ENCODE assay signal across 14 cellular contexts in the genomic region with DNA sequence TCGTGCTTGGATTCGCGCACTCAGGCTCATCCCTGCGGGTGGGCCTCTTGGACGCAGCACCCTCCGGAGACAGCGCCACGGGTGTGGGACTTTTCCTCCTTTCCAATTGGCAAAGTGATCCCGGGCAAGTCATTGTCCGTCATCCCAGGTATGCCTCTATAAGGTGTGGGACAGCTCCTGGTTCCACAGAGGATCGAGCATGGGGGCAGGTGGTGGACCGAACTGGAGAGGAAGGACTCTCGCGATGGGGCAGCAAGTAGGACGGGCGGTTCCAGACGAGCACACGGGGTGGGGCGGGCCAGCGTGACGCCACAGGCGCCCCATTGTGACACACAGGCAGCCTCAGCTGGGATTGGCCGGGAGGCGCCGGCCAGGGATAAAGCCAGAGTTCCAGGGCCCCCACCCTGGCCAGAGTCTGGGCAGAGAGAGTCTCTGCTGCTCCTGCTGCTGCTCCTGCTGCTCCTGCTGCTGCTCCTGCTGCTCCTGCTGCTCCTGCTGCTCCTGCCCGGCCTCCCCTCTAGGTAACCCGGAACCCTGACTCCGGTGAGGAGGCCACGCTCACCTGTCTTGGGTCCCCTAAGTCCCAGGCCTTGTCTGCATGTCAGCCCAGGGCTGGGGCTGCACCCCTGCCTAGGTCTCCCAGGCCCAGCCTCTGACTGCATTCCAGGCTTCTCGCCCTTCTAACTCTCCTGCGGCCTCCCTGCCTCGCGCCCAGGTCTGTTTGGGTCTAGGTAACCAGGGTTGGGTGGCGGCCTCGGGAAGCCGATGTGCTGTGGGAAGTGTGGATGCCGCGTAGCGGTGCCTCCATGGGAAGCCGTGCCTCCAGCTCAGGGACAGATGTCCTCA. TPM values are rescaled to one million over a fixed set of nuclear protein-coding genes. Genes with fewer than 3 reads are reported as not detected.
DNase-seq lines count a peak whose midpoint lies in the region; ATAC-seq and TF ChIP-seq lines count a peak whose summit lies in the region.
"Had no signal": no experiment of that assay in that cellular context is flagged by ENCODE, and none has a peak within 500 bp of the region (broad histone marks: within the 10 kb centered on the region; RNA-seq: fewer than 3 reads in every experiment).

No MANE protein-coding gene starts in this region.

- H3K36me3 ChIP-seq in HEK293 (ENCODE audit: control insufficient read depth in 2 of 2, insufficient read depth in 1 of 2, low read length in 2 of 2) (no peaks in the 10 kb centered on the region), RWPE2 (ENCODE audit: low read depth) (no peaks in the 10 kb centered on the region), testis (ENCODE audit: low read depth, missing control alignments) (no peaks in the 10 kb centered on the region), psoas muscle (ENCODE audit: insufficient read depth in 1 of 2, low read depth in 1 of 2) (no peaks in the 10 kb centered on the region)

- intact Hi-C loops in testis (cut with DNase I; ENCODE audit: low total_unique reads) (no loop called here), psoas muscle (cut with DNase I) (no loop called here)

- no peak for ATAC-seq in RWPE2 (ENCODE audit: low read depth)
- no peak for ATAC-seq in psoas muscle
- ATAC-seq: SK-N-SH treated with all-trans-retinoic acid at 6 μM for 48 hours had no signal

- no peak for TF ChIP-seq CTCF in HEK293 (tag by site-specific recombination; IDR thresholded peaks at IDR 0.05)
- no peak for TF ChIP-seq CTCF in RWPE2 (IDR thresholded peaks at IDR 0.05; ENCODE audit: poor library complexity, severe bottlenecking)
- no peak for TF ChIP-seq CTCF in testis (IDR thresholded peaks at IDR 0.05)
- no peak for TF ChIP-seq CTCF in psoas muscle (IDR thresholded peaks at IDR 0.05)

- WGBS in testis, 2 donors: 54 to 79% methylated on average over 21 to 40 of the region's 40 CpGs
- WGBS in psoas muscle, 3 donors: 89 to 93% (median 92%) methylated on average over 39 to 40 of the region's 40 CpGs

- TF ChIP-seq POLR2A in testis (IDR thresholded peaks at IDR 0.05): no peak

- H3K27me3 ChIP-seq in RWPE2 (ENCODE audit: insufficient read depth, poor library complexity, severe bottlenecking) (no peaks in the 10 kb centered on the region), testis (no peaks in the 10 kb centered on the region), psoas muscle (ENCODE audit: insufficient read depth in 3 of 3, low read length in 2 of 3) (no peaks in the 10 kb centered on the region)

- H3K4me3 ChIP-seq in HEK293 (ENCODE audit: low read depth, low read length): no peak overlapping the region
- H3K4me3 ChIP-seq in RWPE2 (ENCODE audit: severe bottlenecking): no peak overlapping the region
- peak overlapping the region in 1 of 2 donors; percentile 18 for H3K4me3 ChIP-seq in testis
- no peak overlapping the region for H3K4me3 ChIP-seq in psoas muscle
- H3K4me3 ChIP-seq: PC-9 had no signal

- no peaks in the 10 kb centered on the region for H3K4me1 ChIP-seq in HEK293 (ENCODE audit: control insufficient read depth, insufficient read depth, low read length)
- no peaks in the 10 kb centered on the region for H3K4me1 ChIP-seq in RWPE2 (ENCODE audit: insufficient read depth, poor library complexity, severe bottlenecking)
- no peaks in the 10 kb centered on the region for H3K4me1 ChIP-seq in testis
- H3K4me1 ChIP-seq in psoas muscle: no peaks in the 10 kb centered on the region

- no peak overlapping the region for H3K27ac ChIP-seq in HEK293 (ENCODE audit: extremely low read depth, low read depth, low read length)
- no peak overlapping the region for H3K27ac ChIP-seq in RWPE2 (ENCODE audit: poor library complexity, severe bottlenecking)
- no peak overlapping the region for H3K27ac ChIP-seq in testis
- H3K27ac ChIP-seq in psoas muscle: no peak overlapping the region
- H3K27ac ChIP-seq: PC-9 had no signal

- DNase-seq in RWPE2 (ENCODE audit: low spot score): peak; percentile 45
- DNase-seq in islet precursor cell: peak; percentile 55
- DNase-seq in testis: peak; percentile 24
- no peak for DNase-seq in psoas muscle
- DNase-seq in NCI-H446 (lab: John Stamatoyannopoulos, UW): no peak
- no peak for DNase-seq in stimulated activated CD4-positive, alpha-beta T cell treated with anti-CD3 and anti-CD28 coated beads, Interleukin-12 subunit alpha, Interleukin-12 subunit beta, amount 100 ng/mL, for 4 hours
- DNase-seq: C1 segment of cervical spinal cord, NCI-H146, NCI-H2227 treated with DMSO at 0.1 percent for 48 hours, NCI-H526 treated with DMSO at 0.1 percent for 48 hours, PC-9, SHP77 had no signal

- POLR2A ChIA-PET in HEK293 (lab: Yijun Ruan, JAX): no interaction called here

- CTCF ChIA-PET in HEK293 (lab: Yijun Ruan, JAX): no interaction called here

- H3K9me3 ChIP-seq in HEK293 (ENCODE audit: control insufficient read depth, insufficient read depth, low read depth, low read length) (no peaks in the 10 kb centered on the region), RWPE2 (ENCODE audit: severe bottlenecking) (no peaks in the 10 kb centered on the region), testis (no peaks in the 10 kb centered on the region), psoas muscle (no peaks in the 10 kb centered on the region)

TF ChIP-seq in HEK293, 187 proteins besides CTCF, POLR2A, EP300 and RAD21:
- TF ChIP-seq ZNF394 (tag by site-specific recombination; IDR thresholded peaks at IDR 0.05; ENCODE audit: borderline replicate concordance) (peak; percentile 39; the same call in 1 of the 2 replicates), ZNF792 (tag by site-specific recombination; IDR thresholded peaks at IDR 0.05) (no peak)

RNA-seq across cellular contexts. Expression of a gene that starts 38.5 kb away (rescaled TPM):
- 10 to 100 TPM; 20.1 to 97.3 TPM for total RNA-seq in testis
- polyA plus RNA-seq in testis (ENCODE audit: insufficient read depth, low read depth, low replicate concordance): 39.8 TPM
- 10 to 100 TPM; 27.7 to 57.3 (median 42.8) TPM for total RNA-seq in psoas muscle
- polyA plus RNA-seq in psoas muscle: 10 to 100 TPM; 13.0 to 29.1 (median 20.7) TPM

Comparison
In these comparisons a context has a peak if more than half of its experiments do, and no peak if none do; other contexts are left out.
1. DNase-seq: peak in RWPE2 (single experiment), islet precursor cell (single experiment) and testis (single experiment); none in psoas muscle (0 of 2), NCI-H446 (0 of 2) and stimulated activated CD4-positive, alpha-beta T cell treated with anti-CD3 and anti-CD28 coated beads, Interleukin-12 subunit alpha, Interleukin-12 subunit beta, amount 100 ng/mL, for 4 hours (single experiment).